Comparison of ENCODE assay signal across 8 cellular contexts in the genomic region with DNA sequence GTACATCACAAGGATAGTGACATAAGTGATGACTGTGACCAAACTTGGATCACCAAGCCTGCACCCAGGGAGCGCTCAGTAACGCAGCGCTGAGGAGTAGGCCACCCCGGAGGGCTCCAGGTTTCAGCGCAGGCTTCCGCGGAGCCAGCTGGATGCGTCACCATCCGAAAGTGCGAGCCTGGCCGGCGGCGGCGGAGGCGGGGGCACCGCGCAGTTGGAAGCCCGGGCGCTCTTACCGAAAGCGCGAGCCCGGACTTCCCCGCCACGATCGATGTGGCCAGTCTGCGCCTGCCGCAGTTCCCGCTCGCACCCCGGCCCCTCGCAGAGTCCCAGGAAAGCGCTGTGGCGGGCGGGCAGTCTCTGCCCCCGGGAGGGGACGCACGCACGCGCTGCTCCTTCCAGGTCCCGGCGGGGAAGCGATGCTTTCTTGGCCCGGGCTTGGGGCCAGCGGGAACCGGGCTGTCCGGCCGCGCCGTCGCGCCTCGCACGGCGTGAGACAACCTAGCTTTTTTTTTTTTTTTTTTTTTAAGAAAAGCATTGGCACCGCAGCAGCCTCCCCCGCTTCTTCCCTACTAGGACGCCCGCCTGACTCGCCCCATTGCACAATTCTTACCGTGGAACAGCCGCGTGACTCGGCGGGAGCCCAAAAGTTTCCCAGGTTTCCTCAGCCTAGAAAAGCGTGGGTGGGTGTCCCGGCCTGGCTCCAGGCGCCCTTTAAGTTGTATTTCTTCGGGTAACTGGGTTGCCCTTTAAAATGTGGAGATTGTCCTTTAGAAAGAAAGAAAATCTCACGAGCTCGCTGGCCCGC. TPM values are rescaled to one million over a fixed set of nuclear protein-coding genes. Genes with fewer than 3 reads are reported as not detected.
DNase-seq lines count a peak whose midpoint lies in the region; ATAC-seq and TF ChIP-seq lines count a peak whose summit lies in the region.

No MANE protein-coding gene starts in this region.

- peaks cover 27% of the 10 kb centered on the region for H3K4me1 Mint-ChIP-seq in activated naive CD8-positive, alpha-beta T cell treated with anti-CD3 and anti-CD28 coated beads for 36 hours
- peaks cover 27% of the 10 kb centered on the region for H3K4me1 Mint-ChIP-seq in osteocyte (ENCODE audit: unreplicated experiment)

- intact Hi-C loops in Right ventricle myocardium inferior (cut with DNase I) = loop anchor here (5.0 kb wide), 1 partner anchor 35 kb away; a partner anchor contains a TSS

- peak overlapping the region; percentile 76 for H3K27ac Mint-ChIP-seq in activated naive CD8-positive, alpha-beta T cell treated with anti-CD3 and anti-CD28 coated beads for 36 hours
- peak overlapping the region; percentile 82 for H3K27ac Mint-ChIP-seq in osteocyte (ENCODE audit: unreplicated experiment)

- peak overlapping the region; percentile 55 for H3K4me3 ChIP-seq in SJCRH30

- H3K4me1 ChIP-seq in SJCRH30 = no peaks in the 10 kb centered on the region

- H3K9me3 ChIP-seq in SJCRH30 (replicated peaks) = 0 out of 2 replicates have a peak, but pooled peaks cover 5% of the 10 kb centered on the region

- peak overlapping the region; percentile 72 for H3K4me3 Mint-ChIP-seq in activated naive CD8-positive, alpha-beta T cell treated with anti-CD3 and anti-CD28 coated beads for 36 hours
- peak overlapping the region; percentile 73 for H3K4me3 Mint-ChIP-seq in osteocyte (ENCODE audit: unreplicated experiment)

- H3K36me3 Mint-ChIP-seq in activated naive CD8-positive, alpha-beta T cell treated with anti-CD3 and anti-CD28 coated beads for 36 hours = peaks cover 11% of the 10 kb centered on the region
- peaks cover 6% of the 10 kb centered on the region for H3K36me3 Mint-ChIP-seq in osteocyte (ENCODE audit: unreplicated experiment)

- no peaks in the 10 kb centered on the region for H3K27me3 Mint-ChIP-seq in activated naive CD8-positive, alpha-beta T cell treated with anti-CD3 and anti-CD28 coated beads for 36 hours
- peaks cover 15% of the 10 kb centered on the region for H3K27me3 Mint-ChIP-seq in osteocyte (ENCODE audit: unreplicated experiment)

- no peaks in the 10 kb centered on the region for H3K36me3 ChIP-seq in SJCRH30

- DNase-seq in NCI-H82 (lab: John Stamatoyannopoulos, UW) (peak; percentile 36), NCI-H82 treated with DMSO at 0.1 percent for 48 hours (lab: John Stamatoyannopoulos, UW; ENCODE audit: unreplicated experiment) (no peak), SJCRH30 (peak; percentile 21 to 30), Right ventricle myocardium inferior (ENCODE audit: missing footprints) (peak; percentile 92), osteocyte (ENCODE audit: extremely low spot score, unreplicated experiment) (peak; percentile 89)
- peak; percentile 86 for DNase-seq in activated naive CD8-positive, alpha-beta T cell treated with anti-CD3 and anti-CD28 coated beads for 36 hours

- peak; percentile 79 for ATAC-seq in HG03139 (IDR thresholded peaks at IDR 0.05; ENCODE audit: unreplicated experiment)
- peak; percentile 91 for ATAC-seq in Right ventricle myocardium inferior

- H3K27me3 ChIP-seq in SJCRH30 = no peaks in the 10 kb centered on the region

- no peak for TF ChIP-seq CTCF in osteocyte (IDR thresholded peaks at IDR 0.05)

- no peak overlapping the region for H3K27ac ChIP-seq in SJCRH30
- peak overlapping the region; percentile 61 for H3K27ac ChIP-seq in temporal lobe (ENCODE audit: low read depth, low read length)

- H3K9me3 Mint-ChIP-seq in activated naive CD8-positive, alpha-beta T cell treated with anti-CD3 and anti-CD28 coated beads for 36 hours = peaks cover 15% of the 10 kb centered on the region
- peaks cover 16% of the 10 kb centered on the region for H3K9me3 Mint-ChIP-seq in osteocyte (ENCODE audit: unreplicated experiment)

RNA-seq across cellular contexts. Expression of a gene that starts 36.4 kb away (rescaled TPM):
- 60.2 and 60.5 TPM in 2 replicates for total RNA-seq in SJCRH30 (2014; rRNA removed; shearing (Covaris generic))
- 10 to 100 TPM; 85.6 to 88.0 TPM for total RNA-seq in activated naive CD8-positive, alpha-beta T cell treated with anti-CD3 and anti-CD28 coated beads for 36 hours
- total RNA-seq in Right ventricle myocardium inferior = 87.3 TPM
- total RNA-seq in osteocyte = 103 TPM in 2 replicates
- total RNA-seq in temporal lobe = 51.1 TPM
